In genomic region chr3:191170097-191170496, GRCh38 we compare ENCODE assay signal across 39 cellular contexts. TPM values are rescaled to one million over a fixed set of nuclear protein-coding genes. Genes with fewer than 3 reads are reported as not detected.
A peak's percentile ranks its signal among the peaks of the same experiment; 100 is the strongest.
DNase-seq lines count a peak whose midpoint lies in the region; ATAC-seq, FAIRE-seq and TF ChIP-seq lines count a peak whose summit lies in the region.
"Had no signal": no experiment of that assay in that cellular context is flagged by ENCODE, and none has a peak within 500 bp of the region (broad histone marks: within the 10 kb centered on the region; RNA-seq: fewer than 3 reads in every experiment).

No MANE protein-coding gene starts in this region.

- H3K36me3 ChIP-seq in heart right ventricle (no peaks in the 10 kb centered on the region), OCI-LY3 (replicated peaks; ENCODE audit: low read depth, low read length) (no peaks in the 10 kb centered on the region)
- H3K36me3 ChIP-seq: tibial artery had no signal

- H3K9me3 ChIP-seq in heart right ventricle (no peaks in the 10 kb centered on the region), OCI-LY3 (ENCODE audit: insufficient read depth, low read length) (no peaks in the 10 kb centered on the region)
- H3K9me3 ChIP-seq: mucosa of descending colon, tibial artery had no signal

- peaks cover 0 to 10% (median 0%) of the 10 kb centered on the region in 9 donors for H3K4me1 ChIP-seq in heart right ventricle
- peaks cover 10% of the 10 kb centered on the region for H3K4me1 ChIP-seq in OCI-LY3 (ENCODE audit: low read length)
- H3K4me1 ChIP-seq: tibial artery had no signal

- no peaks in the 10 kb centered on the region for H3K79me2 ChIP-seq in OCI-LY3 (ENCODE audit: low read length)

- 69 to 70% methylated on average over 2 of the region's 2 CpGs for WGBS in heart right ventricle, 2 donors

- no peak for FAIRE-seq in GM19239 (lab: Jason Lieb, UNC)
- FAIRE-seq: bronchial epithelial cell, colon, RCC 7860 had no signal

- no peak overlapping the region for H3K9ac ChIP-seq in OCI-LY3 (ENCODE audit: low read length)

- H2AFZ ChIP-seq in OCI-LY3 (ENCODE audit: low read depth, low read length): peak overlapping the region; percentile 37; the same call in 1 of the 2 replicates

- H3K4me3 ChIP-seq in heart right ventricle: no peak overlapping the region
- no peak overlapping the region for H3K4me3 ChIP-seq in OCI-LY3 (ENCODE audit: low read length)
- H3K4me3 ChIP-seq: lung, mucosa of descending colon, skin epidermis, tibial artery had no signal

- H3K27me3 ChIP-seq in heart right ventricle (no peaks in the 10 kb centered on the region), OCI-LY3 (ENCODE audit: low read depth, low read length) (no peaks in the 10 kb centered on the region)
- H3K27me3 ChIP-seq: tibial artery had no signal

- intact Hi-C loops in left ventricle myocardium superior (cut with micrococcal nuclease) (no loop called here), heart right ventricle (cut with DNase I) (no loop called here)

- peak overlapping the region; percentile 44 for H3K4me2 ChIP-seq in OCI-LY3 (ENCODE audit: low read length)

- H3K27ac ChIP-seq in heart right ventricle (no peak overlapping the region), OCI-LY3 (ENCODE audit: low read length) (no peak overlapping the region)
- H3K27ac ChIP-seq: epithelial cell of prostate, skin epidermis, tibial artery had no signal

- ATAC-seq in left ventricle myocardium superior (peak; percentile 18), heart right ventricle (no peak), HG03039 (IDR thresholded peaks at IDR 0.05; ENCODE audit: unreplicated experiment) (no peak)
- ATAC-seq: activated CD4-positive, CD25-positive, alpha-beta regulatory T cell treated with anti-CD3 and anti-CD28 coated beads, Interleukin-2, amount 50 U/mL, for 24 hours; HCT116; mucosa of descending colon; T-helper 17 cell had no signal

- no peaks in the 10 kb centered on the region for H4K20me1 ChIP-seq in OCI-LY3 (ENCODE audit: insufficient read depth, low read length)

- TF ChIP-seq CTCF in heart right ventricle (IDR thresholded peaks at IDR 0.05) (no peak), OCI-LY3 (IDR thresholded peaks at IDR 0.05; ENCODE audit: low read depth, low read length) (no peak)

- DNase-seq in left ventricle myocardium superior (no peak), heart right ventricle (no peak), HCEC 1CT (peak; percentile 4), SKM-1 treated with dmso at 0.1 percent for 144 hours (lab: John Stamatoyannopoulos, UW; ENCODE audit: unreplicated experiment) (no peak), GM19239 (ENCODE audit: insufficient read length, low spot score) (no peak)
- DNase-seq in stimulated activated CD4-positive, alpha-beta T cell treated with anti-CD3 and anti-CD28 coated beads, Interleukin-4, amount 100 ng/mL, for 24 hours: no peak
- DNase-seq: activated CD4-positive, alpha-beta memory T cell treated with anti-CD3 and anti-CD28 coated beads for 36 hours; activated CD8-positive, alpha-beta memory T cell treated with anti-CD3 and anti-CD28 coated beads, Interleukin-2, amount 50 U/mL, for 4 hours; activated naive CD4-positive, alpha-beta T cell treated with anti-CD3 and anti-CD28 coated beads for 36 hours; AML-193; CD4-positive, alpha-beta memory T cell; DMS153; effector CD4-positive, alpha-beta T cell; head of caudate nucleus; kidney glomerular epithelial cell; mucosa of descending colon; NCI-H1092; NCI-H187 treated with DMSO at 0.1 percent for 48 hours; NCI-H69; stimulated activated CD8-positive, alpha-beta memory T cell treated with anti-CD3 and anti-CD28 coated beads, Interleukin-4, amount 100 ng/mL, for 48 hours; T-helper 17 cell; tibial artery had no signal

RNA-seq across cellular contexts. Expression of gene OSTN, which starts 28.9 kb away (rescaled TPM):
- total RNA-seq in left ventricle myocardium superior: not detected
- total RNA-seq in heart right ventricle: under 1 TPM in 7 of 10 donors, not detected in 3; 0.07 to 0.72 (median 0.32) TPM
- polyA plus RNA-seq in heart right ventricle: under 1 TPM in 1 of 2 donors, not detected in 1; 0.15 TPM
- total RNA-seq: A172; activated CD4-positive, alpha-beta memory T cell treated with anti-CD3 and anti-CD28 coated beads for 36 hours; activated naive CD4-positive, alpha-beta T cell treated with anti-CD3 and anti-CD28 coated beads for 36 hours; activated T-helper 1 cell treated with anti-CD3 and anti-CD28 coated beads, Interleukin-12 subunit alpha, Interleukin-12 subunit beta, Interleukin-2, Interleukin-4 antibody, amounts not matched to agents 30 ng/mL and 10 ng/mL and 1 ng/mL, durations not matched to agents 14 hours and 24 hours and 36 hours; bronchial epithelial cell; CD4-positive, alpha-beta memory T cell; fibroblast of villous mesenchyme; lung; mucosa of descending colon; osteocyte; renal cortical epithelial cell; SK-MEL-5; T-helper 17 cell had no signal
- polyA plus RNA-seq: CD4-positive, alpha-beta memory T cell; IgD-negative memory B cell; lung had no signal
